10 cellular contexts compared by ENCODE assay signal in genomic region chr4:125244848-125245450, GRCh38.
DNase-seq lines count a peak whose midpoint lies in the region; FAIRE-seq and TF ChIP-seq lines count a peak whose summit lies in the region.
"Had no signal": no experiment of that assay in that cellular context is flagged by ENCODE, and none has a peak within 500 bp of the region (broad histone marks: within the 10 kb centered on the region; RNA-seq: fewer than 3 reads in every experiment).

No MANE protein-coding gene starts in this region.

- no peaks in the 10 kb centered on the region for H3K9me1 ChIP-seq in keratinocyte (ENCODE audit: control insufficient read depth, extremely low read depth, insufficient read depth, low read length)

- H3K27ac Mint-ChIP-seq in HFFc6: no peak overlapping the region
- H3K27ac Mint-ChIP-seq in activated T-helper 2 cell treated with anti-CD3 and anti-CD28 coated beads, Interferon-gamma antibody, Interleukin-2, Interleukin-4, amounts not matched to agents 10 μg/mL and 5 μg/mL and 100 μg/mL, durations not matched to agents 14 hours and 24 hours and 36 hours: no peak overlapping the region
- H3K27ac Mint-ChIP-seq: activated naive CD4-positive, alpha-beta T cell treated with anti-CD3 and anti-CD28 coated beads, Interleukin-2, amount 50 U/mL, for 72 hours had no signal

- H3K27me3 Mint-ChIP-seq in HFFc6 (ENCODE audit: insufficient read depth): no peaks in the 10 kb centered on the region
- H3K27me3 Mint-ChIP-seq in activated T-helper 2 cell treated with anti-CD3 and anti-CD28 coated beads, Interferon-gamma antibody, Interleukin-2, Interleukin-4, amounts not matched to agents 10 μg/mL and 5 μg/mL and 100 μg/mL, durations not matched to agents 14 hours and 24 hours and 36 hours (ENCODE audit: low read depth): no peaks in the 10 kb centered on the region

- H3K9me3 Mint-ChIP-seq in HFFc6: no peaks in the 10 kb centered on the region
- H3K9me3 Mint-ChIP-seq in activated T-helper 2 cell treated with anti-CD3 and anti-CD28 coated beads, Interferon-gamma antibody, Interleukin-2, Interleukin-4, amounts not matched to agents 10 μg/mL and 5 μg/mL and 100 μg/mL, durations not matched to agents 14 hours and 24 hours and 36 hours: no peaks in the 10 kb centered on the region
- H3K9me3 Mint-ChIP-seq: activated naive CD4-positive, alpha-beta T cell treated with anti-CD3 and anti-CD28 coated beads, Interleukin-2, amount 50 U/mL, for 72 hours had no signal

- TF ChIP-seq POLR2A in vagina (IDR thresholded peaks at IDR 0.05): no peak

- TF ChIP-seq CTCF in HFFc6 (IDR thresholded peaks at IDR 0.05) (peak; percentile 78), astrocyte of the cerebellum (IDR thresholded peaks at IDR 0.05; ENCODE audit: low read depth, low read length, missing control alignments) (no peak), keratinocyte (optimal IDR thresholded peaks at IDR 0.05 in 1 of 3, IDR thresholded peaks at IDR 0.05 in 1 of 3, conservative IDR thresholded peaks at IDR 0.05 in 1 of 3; ENCODE audit: extremely low read depth in 1 of 3, insufficient read depth in 2 of 3, low read length in 3 of 3) (peak in 1 of 3 experiments; percentile 16), vagina (IDR thresholded peaks at IDR 0.05) (no peak)

- dilution Hi-C loops in keratinocyte (cut with MboI; ENCODE audit: extremely low pct_ligation_motif_present, low sequenced_read_pairs): no loop called here

- in situ Hi-C loops in astrocyte of the cerebellum (cut with HindIII; ENCODE audit: low sequenced_read_pairs): no loop called here

- no peak overlapping the region for H2AFZ ChIP-seq in keratinocyte (ENCODE audit: control insufficient read depth, low read length)

- no peaks in the 10 kb centered on the region for H3K36me3 Mint-ChIP-seq in HFFc6 (ENCODE audit: low read depth)
- no peaks in the 10 kb centered on the region for H3K36me3 Mint-ChIP-seq in activated T-helper 2 cell treated with anti-CD3 and anti-CD28 coated beads, Interferon-gamma antibody, Interleukin-2, Interleukin-4, amounts not matched to agents 10 μg/mL and 5 μg/mL and 100 μg/mL, durations not matched to agents 14 hours and 24 hours and 36 hours (ENCODE audit: low read depth)
- H3K36me3 Mint-ChIP-seq: activated naive CD4-positive, alpha-beta T cell treated with anti-CD3 and anti-CD28 coated beads, Interleukin-2, amount 50 U/mL, for 72 hours had no signal

- no peaks in the 10 kb centered on the region for H3K79me2 ChIP-seq in keratinocyte (ENCODE audit: control insufficient read depth, insufficient read depth, low read length)

- FAIRE-seq in A204.1 (lab: Jason Lieb, UNC) (peak; percentile 95), keratinocyte (lab: Jason Lieb, UNC) (peak; percentile 20)
- FAIRE-seq: K562 had no signal

- H3K27me3 ChIP-seq in keratinocyte (ENCODE audit: control insufficient read depth, extremely low read depth, insufficient read depth, low read length) (no peaks in the 10 kb centered on the region), vagina (no peaks in the 10 kb centered on the region)

- H3K9ac ChIP-seq in keratinocyte (ENCODE audit: control insufficient read depth, extremely low read depth, insufficient read depth, low read length): no peak overlapping the region

- H3K4me1 Mint-ChIP-seq in HFFc6 (ENCODE audit: low read depth): peaks cover 17% of the 10 kb centered on the region
- H3K4me1 Mint-ChIP-seq in activated T-helper 2 cell treated with anti-CD3 and anti-CD28 coated beads, Interferon-gamma antibody, Interleukin-2, Interleukin-4, amounts not matched to agents 10 μg/mL and 5 μg/mL and 100 μg/mL, durations not matched to agents 14 hours and 24 hours and 36 hours (ENCODE audit: low read depth): no peaks in the 10 kb centered on the region

- H3K4me3 Mint-ChIP-seq in HFFc6: no peak overlapping the region
- no peak overlapping the region for H3K4me3 Mint-ChIP-seq in activated T-helper 2 cell treated with anti-CD3 and anti-CD28 coated beads, Interferon-gamma antibody, Interleukin-2, Interleukin-4, amounts not matched to agents 10 μg/mL and 5 μg/mL and 100 μg/mL, durations not matched to agents 14 hours and 24 hours and 36 hours (ENCODE audit: low read depth)

- H3K4me2 ChIP-seq in keratinocyte (ENCODE audit: control insufficient read depth, extremely low read depth, insufficient read depth, low read depth, low read length): no peak overlapping the region

- intact Hi-C loops in vagina (cut with DNase I): loop anchor here (10.0 kb wide), 1 partner anchor 910 kb away; no protein-coding TSS in a partner anchor
- intact Hi-C loops in activated T-helper 2 cell treated with anti-CD3 and anti-CD28 coated beads, Interferon-gamma antibody, Interleukin-2, Interleukin-4, amounts not matched to agents 10 μg/mL and 5 μg/mL and 100 μg/mL, durations not matched to agents 14 hours and 24 hours and 36 hours (cut with micrococcal nuclease): no loop called here

- peaks cover 4% of the 10 kb centered on the region for H3K4me1 ChIP-seq in keratinocyte (ENCODE audit: control insufficient read depth, extremely low read depth, insufficient read depth, low read length)
- no peaks in the 10 kb centered on the region for H3K4me1 ChIP-seq in vagina

- H3K36me3 ChIP-seq in keratinocyte (ENCODE audit: control insufficient read depth in 2 of 2, extremely low read depth in 1 of 2, insufficient read depth in 2 of 2, low read length in 2 of 2) (no peaks in the 10 kb centered on the region), vagina (no peaks in the 10 kb centered on the region)

- no peaks in the 10 kb centered on the region for H4K20me1 ChIP-seq in keratinocyte (ENCODE audit: control insufficient read depth, extremely low read depth, insufficient read depth, low read length)

- peak; percentile 10 for DNase-seq in HFFc6
- peak; percentile 23 for DNase-seq in astrocyte of the cerebellum (ENCODE audit: low read depth)
- DNase-seq in keratinocyte (ENCODE audit: low read depth, low spot score): no peak
- DNase-seq in effector CD8-positive, alpha-beta T cell (lab: John Stamatoyannopoulos, UW): no peak
- DNase-seq in vagina (ENCODE audit: extremely low spot score in 2 of 2): no peak
- DNase-seq in NCI-H2081 treated with DMSO at 0.1 percent for 48 hours (lab: John Stamatoyannopoulos, UW): no peak
- DNase-seq in activated T-helper 2 cell treated with anti-CD3 and anti-CD28 coated beads, Interferon-gamma antibody, Interleukin-2, Interleukin-4, amounts not matched to agents 10 μg/mL and 5 μg/mL and 100 μg/mL, durations not matched to agents 14 hours and 24 hours and 36 hours (ENCODE audit: low spot score): no peak

- H3K27ac ChIP-seq in keratinocyte (ENCODE audit: control insufficient read depth, insufficient read depth, low read length): no peak overlapping the region
- H3K27ac ChIP-seq in vagina: no peak overlapping the region

- no peak overlapping the region for H3K4me3 ChIP-seq in astrocyte of the cerebellum (ENCODE audit: low read depth, low read length)
- H3K4me3 ChIP-seq in keratinocyte (ENCODE audit: control insufficient read depth in 2 of 3, extremely low read depth in 1 of 3, insufficient read depth in 2 of 3, low read depth in 1 of 3, low read length in 3 of 3): no peak overlapping the region
- H3K4me3 ChIP-seq in vagina: no peak overlapping the region
- H3K4me3 ChIP-seq: K562 had no signal

- no peaks in the 10 kb centered on the region for H3K9me3 ChIP-seq in keratinocyte (ENCODE audit: control insufficient read depth, low read depth, low read length)
- H3K9me3 ChIP-seq in vagina: no peaks in the 10 kb centered on the region

Comparison
In these comparisons a context has a peak if more than half of its experiments do, and no peak if none do; other contexts are left out.
1. DNase-seq: peak in HFFc6 (single experiment) and astrocyte of the cerebellum (single experiment); none in keratinocyte (single experiment), effector CD8-positive, alpha-beta T cell (single experiment), vagina (0 of 2), NCI-H2081 treated with DMSO at 0.1 percent for 48 hours (single experiment) and activated T-helper 2 cell treated with anti-CD3 and anti-CD28 coated beads, Interferon-gamma antibody, Interleukin-2, Interleukin-4, amounts not matched to agents 10 μg/mL and 5 μg/mL and 100 μg/mL, durations not matched to agents 14 hours and 24 hours and 36 hours (single experiment).